Comparison of ENCODE assay signal across 1 cellular context in the genomic region with DNA sequence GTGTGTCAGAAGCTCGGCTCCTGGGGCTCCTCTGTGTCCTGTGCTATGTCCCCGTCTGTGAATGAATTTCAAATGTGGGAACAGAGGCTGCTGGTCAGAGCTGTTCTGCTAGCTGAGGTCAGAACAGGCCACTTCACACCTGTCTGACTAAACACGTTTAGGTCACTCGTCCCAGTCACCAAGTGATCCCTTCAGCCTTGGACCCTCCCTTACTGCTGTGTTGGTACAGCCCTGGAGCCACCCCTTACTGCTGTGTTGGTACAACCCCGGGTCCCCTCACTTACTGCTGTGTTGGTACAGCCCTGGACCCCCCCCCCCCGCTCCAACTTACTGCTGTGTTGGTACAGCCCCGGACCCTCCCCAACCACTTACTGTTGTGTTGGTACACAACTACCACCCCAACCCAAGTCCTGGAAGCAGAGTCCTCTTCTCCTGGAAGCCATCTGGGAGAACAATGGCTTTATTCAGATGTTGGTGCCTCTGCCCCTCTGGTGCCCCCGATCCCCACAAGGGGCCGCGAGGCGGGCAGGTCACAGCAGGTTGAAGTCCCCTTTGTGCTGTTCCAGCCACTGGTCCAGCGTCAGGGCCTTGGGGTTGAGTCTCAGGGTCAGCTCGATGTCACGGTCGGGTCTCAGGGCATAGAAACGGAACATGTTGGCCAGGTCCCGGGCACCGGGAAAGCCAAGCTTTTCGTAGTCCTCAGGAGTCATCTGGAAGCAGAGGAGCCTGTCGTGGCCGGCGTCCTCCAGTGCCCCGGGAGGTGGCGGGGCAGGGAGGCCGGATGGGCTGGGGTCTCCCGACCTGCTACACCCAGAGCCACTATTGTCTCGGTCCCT.
TF ChIP-seq lines count a peak whose summit lies in the region.

No MANE protein-coding gene starts in this region.

TF ChIP-seq in HepG2, 621 proteins besides CTCF, POLR2A, EP300 and RAD21 (continued from another document and continues in another):
- TF ChIP-seq, protein P1, sequence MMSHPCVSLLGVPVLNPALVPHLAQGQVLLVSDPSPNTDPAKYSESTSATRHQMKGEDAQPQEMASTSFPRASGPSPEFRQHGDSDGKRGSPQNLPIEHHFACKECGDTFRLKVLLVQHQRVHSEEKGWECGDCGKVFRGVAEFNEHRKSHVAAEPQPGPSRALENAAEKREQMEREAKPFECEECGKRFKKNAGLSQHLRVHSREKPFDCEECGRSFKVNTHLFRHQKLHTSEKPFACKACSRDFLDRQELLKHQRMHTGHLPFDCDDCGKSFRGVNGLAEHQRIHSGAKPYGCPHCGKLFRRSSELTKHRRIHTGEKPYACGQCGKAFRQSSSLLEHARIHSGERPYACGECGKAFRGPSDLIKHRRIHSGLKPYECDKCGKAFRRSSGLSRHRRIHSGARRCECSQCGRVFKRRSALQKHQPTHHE (CRISPR knock-in tag; IDR thresholded peaks at IDR 0.05; ENCODE audit: borderline replicate concordance): 0 out of 2 replicates have a peak, but pooled peaks have one; percentile 32
- TF ChIP-seq ZNF776 (CRISPR knock-in tag; IDR thresholded peaks at IDR 0.05) (no peak), ZNF484 (CRISPR knock-in tag; IDR thresholded peaks at IDR 0.05; ENCODE audit: borderline replicate concordance, low read depth) (no peak), HNRNPLL (IDR thresholded peaks at IDR 0.05; ENCODE audit: low read depth, low read length, poor library complexity, severe bottlenecking) (no peak), ZNF317 (CRISPR knock-in tag; IDR thresholded peaks at IDR 0.05) (peak; percentile 75), ARID2 (CRISPR knock-in tag; IDR thresholded peaks at IDR 0.05; ENCODE audit: borderline replicate concordance) (no peak), MATR3 (CRISPR knock-in tag; IDR thresholded peaks at IDR 0.05) (no peak), SALL2 (CRISPR knock-in tag; IDR thresholded peaks at IDR 0.05) (0 out of 2 replicates have a peak, but pooled peaks have one; percentile 52), CCDC6 (CRISPR knock-in tag; IDR thresholded peaks at IDR 0.05) (peak; percentile 70), ZNF44 (CRISPR knock-in tag; IDR thresholded peaks at IDR 0.05) (0 out of 2 replicates have a peak, but pooled peaks have one; percentile 39), ZNF780A (CRISPR knock-in tag; IDR thresholded peaks at IDR 0.05) (peak; percentile 55; the same call in 1 of the 2 replicates), ASH2L (IDR thresholded peaks at IDR 0.05; ENCODE audit: insufficient read length, low read depth, low read length) (peak; percentile 75), RARA (CRISPR knock-in tag; IDR thresholded peaks at IDR 0.05) (peak; percentile 97), SP140L (CRISPR knock-in tag; IDR thresholded peaks at IDR 0.05; ENCODE audit: borderline replicate concordance) (no peak), HOXA9 (CRISPR knock-in tag; IDR thresholded peaks at IDR 0.05; ENCODE audit: borderline replicate concordance) (no peak), ARNTL (CRISPR knock-in tag; IDR thresholded peaks at IDR 0.05) (peak; percentile 64; the same call in 1 of the 2 replicates), FOXO1 (CRISPR knock-in tag; IDR thresholded peaks at IDR 0.05) (peak; percentile 78), EHMT2 (IDR thresholded peaks at IDR 0.05; ENCODE audit: borderline replicate concordance, low read depth, low read length) (no peak), RELA (CRISPR knock-in tag; IDR thresholded peaks at IDR 0.05) (no peak; the same call in 1 of the 2 replicates), STAG1 (CRISPR knock-in tag; IDR thresholded peaks at IDR 0.05) (peak; percentile 12; the same call in 1 of the 2 replicates), TCF7 (IDR thresholded peaks at IDR 0.05; ENCODE audit: low read depth) (no peak), YEATS4 (CRISPR knock-in tag; IDR thresholded peaks at IDR 0.05; ENCODE audit: borderline replicate concordance) (peak; percentile 75), RFX1 (IDR thresholded peaks at IDR 0.05) (no peak), ZNF891 (CRISPR knock-in tag; IDR thresholded peaks at IDR 0.05) (0 out of 2 replicates have a peak, but pooled peaks have one; percentile 8), PCBP1 (IDR thresholded peaks at IDR 0.05; ENCODE audit: borderline replicate concordance, low read depth, low read length) (0 out of 2 replicates have a peak, but pooled peaks have one; percentile 66), ZNF546 (CRISPR knock-in tag; conservative IDR thresholded peaks at IDR 0.05) (no peak), ZNF24 (IDR thresholded peaks at IDR 0.05) (no peak), RBFOX2 (IDR thresholded peaks at IDR 0.05; ENCODE audit: low read depth, low read length) (peak; percentile 65), ZKSCAN1 (IDR thresholded peaks at IDR 0.05; ENCODE audit: low read length) (no peak), CERS6 (CRISPR knock-in tag; IDR thresholded peaks at IDR 0.05) (no peak), ZNF451 (CRISPR knock-in tag; IDR thresholded peaks at IDR 0.05) (peak; percentile 64; the same call in 1 of the 2 replicates), ZNF713 (CRISPR knock-in tag; IDR thresholded peaks at IDR 0.05) (no peak), ZBTB10 (CRISPR knock-in tag; IDR thresholded peaks at IDR 0.05; ENCODE audit: borderline replicate concordance) (peak; percentile 93), PRMT3 (CRISPR knock-in tag; IDR thresholded peaks at IDR 0.05; ENCODE audit: borderline replicate concordance, low read depth) (no peak; the same call in 1 of the 2 replicates), SKI (IDR thresholded peaks at IDR 0.05; ENCODE audit: partially characterized antibody) (peak; percentile 79), NAIF1 (CRISPR knock-in tag; IDR thresholded peaks at IDR 0.05; ENCODE audit: borderline replicate concordance) (no peak)
- TF ChIP-seq, protein P2, sequence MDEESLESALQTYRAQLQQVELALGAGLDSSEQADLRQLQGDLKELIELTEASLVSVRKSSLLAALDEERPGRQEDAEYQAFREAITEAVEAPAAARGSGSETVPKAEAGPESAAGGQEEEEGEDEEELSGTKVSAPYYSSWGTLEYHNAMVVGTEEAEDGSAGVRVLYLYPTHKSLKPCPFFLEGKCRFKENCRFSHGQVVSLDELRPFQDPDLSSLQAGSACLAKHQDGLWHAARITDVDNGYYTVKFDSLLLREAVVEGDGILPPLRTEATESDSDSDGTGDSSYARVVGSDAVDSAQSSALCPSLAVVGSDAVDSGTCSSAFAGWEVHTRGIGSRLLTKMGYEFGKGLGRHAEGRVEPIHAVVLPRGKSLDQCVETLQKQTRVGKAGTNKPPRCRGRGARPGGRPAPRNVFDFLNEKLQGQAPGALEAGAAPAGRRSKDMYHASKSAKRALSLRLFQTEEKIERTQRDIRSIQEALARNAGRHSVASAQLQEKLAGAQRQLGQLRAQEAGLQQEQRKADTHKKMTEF (CRISPR knock-in tag; IDR thresholded peaks at IDR 0.05): peak; percentile 87
- TF ChIP-seq, protein P3, sequence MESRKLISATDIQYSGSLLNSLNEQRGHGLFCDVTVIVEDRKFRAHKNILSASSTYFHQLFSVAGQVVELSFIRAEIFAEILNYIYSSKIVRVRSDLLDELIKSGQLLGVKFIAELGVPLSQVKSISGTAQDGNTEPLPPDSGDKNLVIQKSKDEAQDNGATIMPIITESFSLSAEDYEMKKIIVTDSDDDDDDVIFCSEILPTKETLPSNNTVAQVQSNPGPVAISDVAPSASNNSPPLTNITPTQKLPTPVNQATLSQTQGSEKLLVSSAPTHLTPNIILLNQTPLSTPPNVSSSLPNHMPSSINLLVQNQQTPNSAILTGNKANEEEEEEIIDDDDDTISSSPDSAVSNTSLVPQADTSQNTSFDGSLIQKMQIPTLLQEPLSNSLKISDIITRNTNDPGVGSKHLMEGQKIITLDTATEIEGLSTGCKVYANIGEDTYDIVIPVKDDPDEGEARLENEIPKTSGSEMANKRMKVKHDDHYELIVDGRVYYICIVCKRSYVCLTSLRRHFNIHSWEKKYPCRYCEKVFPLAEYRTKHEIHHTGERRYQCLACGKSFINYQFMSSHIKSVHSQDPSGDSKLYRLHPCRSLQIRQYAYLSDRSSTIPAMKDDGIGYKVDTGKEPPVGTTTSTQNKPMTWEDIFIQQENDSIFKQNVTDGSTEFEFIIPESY (CRISPR knock-in tag; IDR thresholded peaks at IDR 0.05): no peak
- TF ChIP-seq, protein P4, sequence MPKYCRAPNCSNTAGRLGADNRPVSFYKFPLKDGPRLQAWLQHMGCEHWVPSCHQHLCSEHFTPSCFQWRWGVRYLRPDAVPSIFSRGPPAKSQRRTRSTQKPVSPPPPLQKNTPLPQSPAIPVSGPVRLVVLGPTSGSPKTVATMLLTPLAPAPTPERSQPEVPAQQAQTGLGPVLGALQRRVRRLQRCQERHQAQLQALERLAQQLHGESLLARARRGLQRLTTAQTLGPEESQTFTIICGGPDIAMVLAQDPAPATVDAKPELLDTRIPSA (CRISPR knock-in tag; IDR thresholded peaks at IDR 0.05; ENCODE audit: borderline replicate concordance): no peak
- TF ChIP-seq, protein P5, sequence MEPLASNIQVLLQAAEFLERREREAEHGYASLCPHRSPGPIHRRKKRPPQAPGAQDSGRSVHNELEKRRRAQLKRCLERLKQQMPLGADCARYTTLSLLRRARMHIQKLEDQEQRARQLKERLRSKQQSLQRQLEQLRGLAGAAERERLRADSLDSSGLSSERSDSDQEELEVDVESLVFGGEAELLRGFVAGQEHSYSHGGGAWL (CRISPR knock-in tag; IDR thresholded peaks at IDR 0.05): no peak
- TF ChIP-seq, protein P6, sequence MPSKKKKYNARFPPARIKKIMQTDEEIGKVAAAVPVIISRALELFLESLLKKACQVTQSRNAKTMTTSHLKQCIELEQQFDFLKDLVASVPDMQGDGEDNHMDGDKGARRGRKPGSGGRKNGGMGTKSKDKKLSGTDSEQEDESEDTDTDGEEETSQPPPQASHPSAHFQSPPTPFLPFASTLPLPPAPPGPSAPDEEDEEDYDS (CRISPR knock-in tag; IDR thresholded peaks at IDR 0.05): peak; percentile 38; the same call in 1 of the 2 replicates
- TF ChIP-seq, protein P7, sequence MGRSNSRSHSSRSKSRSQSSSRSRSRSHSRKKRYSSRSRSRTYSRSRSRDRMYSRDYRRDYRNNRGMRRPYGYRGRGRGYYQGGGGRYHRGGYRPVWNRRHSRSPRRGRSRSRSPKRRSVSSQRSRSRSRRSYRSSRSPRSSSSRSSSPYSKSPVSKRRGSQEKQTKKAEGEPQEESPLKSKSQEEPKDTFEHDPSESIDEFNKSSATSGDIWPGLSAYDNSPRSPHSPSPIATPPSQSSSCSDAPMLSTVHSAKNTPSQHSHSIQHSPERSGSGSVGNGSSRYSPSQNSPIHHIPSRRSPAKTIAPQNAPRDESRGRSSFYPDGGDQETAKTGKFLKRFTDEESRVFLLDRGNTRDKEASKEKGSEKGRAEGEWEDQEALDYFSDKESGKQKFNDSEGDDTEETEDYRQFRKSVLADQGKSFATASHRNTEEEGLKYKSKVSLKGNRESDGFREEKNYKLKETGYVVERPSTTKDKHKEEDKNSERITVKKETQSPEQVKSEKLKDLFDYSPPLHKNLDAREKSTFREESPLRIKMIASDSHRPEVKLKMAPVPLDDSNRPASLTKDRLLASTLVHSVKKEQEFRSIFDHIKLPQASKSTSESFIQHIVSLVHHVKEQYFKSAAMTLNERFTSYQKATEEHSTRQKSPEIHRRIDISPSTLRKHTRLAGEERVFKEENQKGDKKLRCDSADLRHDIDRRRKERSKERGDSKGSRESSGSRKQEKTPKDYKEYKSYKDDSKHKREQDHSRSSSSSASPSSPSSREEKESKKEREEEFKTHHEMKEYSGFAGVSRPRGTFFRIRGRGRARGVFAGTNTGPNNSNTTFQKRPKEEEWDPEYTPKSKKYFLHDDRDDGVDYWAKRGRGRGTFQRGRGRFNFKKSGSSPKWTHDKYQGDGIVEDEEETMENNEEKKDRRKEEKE (IDR thresholded peaks at IDR 0.05): no peak
